Comparison of ENCODE assay signal across 18 cellular contexts in genomic region chr17:2631211-2631610, GRCh38. TPM values are rescaled to one million over a fixed set of nuclear protein-coding genes. Genes with fewer than 3 reads are reported as not detected.
DNase-seq lines count a peak whose midpoint lies in the region; ATAC-seq and TF ChIP-seq lines count a peak whose summit lies in the region.
"Had no signal": no experiment of that assay in that cellular context is flagged by ENCODE, and none has a peak within 500 bp of the region (broad histone marks: within the 10 kb centered on the region; RNA-seq: fewer than 3 reads in every experiment).

No MANE protein-coding gene starts in this region.

- H3K36me3 ChIP-seq in left lung (peaks cover 0 to 10% of the 10 kb centered on the region in 2 donors), Peyer's patch (no peaks in the 10 kb centered on the region)

- DNase-seq in Right ventricle myocardium superior = no peak
- no peak for DNase-seq in cardiac septum (ENCODE audit: low spot score)
- no peak for DNase-seq in activated naive CD8-positive, alpha-beta T cell treated with anti-CD3 and anti-CD28 coated beads for 36 hours
- peak; percentile 10 for DNase-seq in iPS-NIHi7 (ENCODE audit: extremely low spot score)
- DNase-seq in left lung = no peak
- no peak for DNase-seq in Peyer's patch
- DNase-seq in NCI-H2227 (lab: John Stamatoyannopoulos, UW; ENCODE audit: unreplicated experiment) = no peak
- DNase-seq: ACHN; activated CD4-positive, alpha-beta memory T cell treated with anti-CD3 and anti-CD28 coated beads, Interleukin-2, amount 10 ng/mL, durations not matched to agents 7 days and 5 days; cortex of kidney; NCI-H1048; NCI-H526 treated with DMSO at 0.1 percent for 48 hours; PC-9 had no signal

- H3K27me3 ChIP-seq in left lung (no peaks in the 10 kb centered on the region), Peyer's patch (no peaks in the 10 kb centered on the region)
- H3K27me3 ChIP-seq: hepatocyte had no signal

- H3K4me3 Mint-ChIP-seq in activated naive CD8-positive, alpha-beta T cell treated with anti-CD3 and anti-CD28 coated beads for 36 hours = no peak overlapping the region
- H3K4me3 Mint-ChIP-seq in stimulated activated memory B cell treated with anti-CD40 and anti-IgM and Interleukin-4, amounts not matched to agents 10 μg/mL and 1 μg/mL and 100 μg/mL, for 72 hours = no peak overlapping the region
- H3K4me3 Mint-ChIP-seq: activated CD4-positive, alpha-beta memory T cell treated with anti-CD3 and anti-CD28 coated beads, Interleukin-2, amount 10 ng/mL, durations not matched to agents 7 days and 5 days; activated T-helper 1 cell treated with anti-CD3 and anti-CD28 coated beads, Interleukin-12 subunit alpha, Interleukin-12 subunit beta, Interleukin-2, Interleukin-4 antibody, amounts not matched to agents 30 ng/mL and 10 ng/mL and 1 ng/mL, durations not matched to agents 14 hours and 24 hours and 36 hours had no signal

- peaks cover 76% of the 10 kb centered on the region for H3K4me1 Mint-ChIP-seq in activated naive CD8-positive, alpha-beta T cell treated with anti-CD3 and anti-CD28 coated beads for 36 hours
- H3K4me1 Mint-ChIP-seq in stimulated activated memory B cell treated with anti-CD40 and anti-IgM and Interleukin-4, amounts not matched to agents 10 μg/mL and 1 μg/mL and 100 μg/mL, for 72 hours = peaks cover 85% of the 10 kb centered on the region

- H3K36me3 Mint-ChIP-seq in activated naive CD8-positive, alpha-beta T cell treated with anti-CD3 and anti-CD28 coated beads for 36 hours = peaks cover 42% of the 10 kb centered on the region
- peaks cover 62% of the 10 kb centered on the region for H3K36me3 Mint-ChIP-seq in stimulated activated memory B cell treated with anti-CD40 and anti-IgM and Interleukin-4, amounts not matched to agents 10 μg/mL and 1 μg/mL and 100 μg/mL, for 72 hours

- H3K27ac Mint-ChIP-seq in activated naive CD8-positive, alpha-beta T cell treated with anti-CD3 and anti-CD28 coated beads for 36 hours = peak overlapping the region; percentile 16
- H3K27ac Mint-ChIP-seq in stimulated activated memory B cell treated with anti-CD40 and anti-IgM and Interleukin-4, amounts not matched to agents 10 μg/mL and 1 μg/mL and 100 μg/mL, for 72 hours = peak overlapping the region; percentile 60
- H3K27ac Mint-ChIP-seq: activated CD4-positive, alpha-beta memory T cell treated with anti-CD3 and anti-CD28 coated beads, Interleukin-2, amount 10 ng/mL, durations not matched to agents 7 days and 5 days had no signal

- TF ChIP-seq POLR2A in Peyer's patch (IDR thresholded peaks at IDR 0.05) = no peak

- no peaks in the 10 kb centered on the region for H3K9me3 ChIP-seq in left lung
- H3K9me3 ChIP-seq in Peyer's patch = no peaks in the 10 kb centered on the region

- intact Hi-C loops in Right ventricle myocardium superior (cut with DNase I) (no loop called here), cardiac septum (cut with DNase I) (no loop called here), left lung (cut with DNase I) (no loop called here)

- H3K9me3 Mint-ChIP-seq in activated naive CD8-positive, alpha-beta T cell treated with anti-CD3 and anti-CD28 coated beads for 36 hours = peaks cover 40% of the 10 kb centered on the region
- peaks cover 17% of the 10 kb centered on the region for H3K9me3 Mint-ChIP-seq in stimulated activated memory B cell treated with anti-CD40 and anti-IgM and Interleukin-4, amounts not matched to agents 10 μg/mL and 1 μg/mL and 100 μg/mL, for 72 hours

- TF ChIP-seq CTCF in left lung (IDR thresholded peaks at IDR 0.05) = no peak
- TF ChIP-seq CTCF in Peyer's patch (IDR thresholded peaks at IDR 0.05) = no peak

- H3K4me1 ChIP-seq in left lung (peaks cover 3 to 75% of the 10 kb centered on the region in 2 donors), Peyer's patch (peaks cover 0 to 51% (median 3%) of the 10 kb centered on the region in 4 donors)

- ATAC-seq in Right ventricle myocardium superior (ENCODE audit: poor library complexity) (peak; percentile 19), left lung (no peak)
- no peak for ATAC-seq in stimulated activated memory B cell treated with anti-CD40 and anti-IgM and Interleukin-4, amounts not matched to agents 10 μg/mL and 1 μg/mL and 100 μg/mL, for 72 hours
- ATAC-seq: K562 had no signal

- no peaks in the 10 kb centered on the region for H3K27me3 Mint-ChIP-seq in activated naive CD8-positive, alpha-beta T cell treated with anti-CD3 and anti-CD28 coated beads for 36 hours
- H3K27me3 Mint-ChIP-seq in stimulated activated memory B cell treated with anti-CD40 and anti-IgM and Interleukin-4, amounts not matched to agents 10 μg/mL and 1 μg/mL and 100 μg/mL, for 72 hours = no peaks in the 10 kb centered on the region
- H3K27me3 Mint-ChIP-seq: activated CD4-positive, alpha-beta memory T cell treated with anti-CD3 and anti-CD28 coated beads, Interleukin-2, amount 10 ng/mL, durations not matched to agents 7 days and 5 days; progenitor cell of endocrine pancreas had no signal

- H3K4me3 ChIP-seq in left lung (no peak overlapping the region), Peyer's patch (no peak overlapping the region)
- H3K4me3 ChIP-seq: hepatocyte, K562, PC-9 had no signal

- H3K27ac ChIP-seq in left lung (no peak overlapping the region), Peyer's patch (no peak overlapping the region)
- H3K27ac ChIP-seq: hepatocyte, PC-9 had no signal

RNA-seq across cellular contexts. Expression of gene PAFAH1B1, which starts 37.8 kb away (rescaled TPM):
- total RNA-seq in Right ventricle myocardium superior (104 TPM), cardiac septum (142 TPM), left lung (100 to 1,000 TPM; 135 to 136 TPM), Peyer's patch (100 to 1,000 TPM; 131 to 281 (median 141) TPM)
- total RNA-seq in activated naive CD8-positive, alpha-beta T cell treated with anti-CD3 and anti-CD28 coated beads for 36 hours = 100 to 1,000 TPM; 137 to 156 TPM
